ENCODE assay signal across 16 cellular contexts in the genomic region with DNA sequence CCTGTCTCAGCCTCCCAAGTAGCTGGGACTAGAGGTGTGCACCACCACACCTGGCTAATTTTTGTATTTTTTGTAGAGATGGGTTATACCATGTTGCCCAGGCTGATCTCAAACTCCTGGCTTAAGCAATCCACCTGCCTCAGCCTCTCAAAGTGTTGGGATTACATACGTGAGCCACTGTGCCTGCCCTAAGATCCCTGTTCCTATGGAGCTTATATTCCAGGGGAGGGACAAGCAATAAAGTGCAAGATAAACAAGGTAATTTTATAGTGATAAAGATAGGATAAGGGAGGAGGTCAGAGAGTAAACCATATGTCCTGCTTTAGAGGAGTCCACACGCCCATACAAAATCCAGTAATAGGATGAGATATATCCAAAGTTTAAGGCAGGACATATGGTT.
DNase-seq lines count a peak whose midpoint lies in the region; ATAC-seq and TF ChIP-seq lines count a peak whose summit lies in the region.
"Had no signal": no experiment of that assay in that cellular context is flagged by ENCODE, and none has a peak within 500 bp of the region (broad histone marks: within the 10 kb centered on the region; RNA-seq: fewer than 3 reads in every experiment).

No MANE protein-coding gene starts in this region.

- H3K4me3 ChIP-seq in right atrium auricular region = no peak overlapping the region
- no peak overlapping the region for H3K4me3 ChIP-seq in colonic mucosa
- no peak overlapping the region for H3K4me3 ChIP-seq in trophoblast cell (ENCODE audit: low read depth, low read length)
- no peak overlapping the region for H3K4me3 ChIP-seq in aorta (ENCODE audit: low read length in 2 of 2)
- no peak overlapping the region for H3K4me3 ChIP-seq in effector memory CD4-positive, alpha-beta T cell (ENCODE audit: insufficient read depth, low read depth, low read length, poor library complexity, severe bottlenecking)
- H3K4me3 ChIP-seq: A549, GM23248 had no signal

- TF ChIP-seq CTCF in right atrium auricular region (IDR thresholded peaks at IDR 0.05) = no peak
- TF ChIP-seq CTCF in colonic mucosa (IDR thresholded peaks at IDR 0.05) = no peak

- H3K27ac ChIP-seq in right atrium auricular region (peak overlapping the region; percentile 83 to 94), colonic mucosa (peak overlapping the region; percentile 67), trophoblast cell (ENCODE audit: low read depth, low read length) (peak overlapping the region; percentile 55), aorta (ENCODE audit: low read depth in 1 of 2, low read length in 2 of 2) (peak overlapping the region; percentile 8 to 14)
- no peak overlapping the region for H3K27ac ChIP-seq in effector memory CD4-positive, alpha-beta T cell (ENCODE audit: insufficient read depth, low read length, poor library complexity, severe bottlenecking)
- H3K27ac ChIP-seq: A549, GM23248 had no signal

- no peak overlapping the region for H2AK5ac ChIP-seq in trophoblast cell (ENCODE audit: low read length)

- no peaks in the 10 kb centered on the region for H3K79me2 ChIP-seq in trophoblast cell (ENCODE audit: control insufficient read depth, insufficient read depth, low read length, poor library complexity)

- H3K23ac ChIP-seq in trophoblast cell (ENCODE audit: low read length) = no peak overlapping the region

- H2BK120ac ChIP-seq in trophoblast cell (ENCODE audit: insufficient read depth, low read length, poor library complexity) = peak overlapping the region; percentile 27

- no peak overlapping the region for H3K18ac ChIP-seq in trophoblast cell (ENCODE audit: low read length)

- H4K8ac ChIP-seq in trophoblast cell (ENCODE audit: low read depth, low read length) = no peak overlapping the region

- H3K79me1 ChIP-seq in trophoblast cell (ENCODE audit: low read length) = peaks cover 10% of the 10 kb centered on the region

- peak overlapping the region; percentile 56 for H2BK12ac ChIP-seq in trophoblast cell (ENCODE audit: low read length)

- H3K14ac ChIP-seq in trophoblast cell (ENCODE audit: low read length) = peak overlapping the region; percentile 6

- H3K4me1 ChIP-seq in right atrium auricular region = peaks cover 0 to 52% of the 10 kb centered on the region in 2 donors
- H3K4me1 ChIP-seq in colonic mucosa = no peaks in the 10 kb centered on the region
- peaks cover 5 to 8% of the 10 kb centered on the region in 2 experiments for H3K4me1 ChIP-seq in trophoblast cell (ENCODE audit: control insufficient read depth in 1 of 2, insufficient read depth in 2 of 2, low read length in 2 of 2)
- peaks cover 3 to 7% of the 10 kb centered on the region in 2 donors for H3K4me1 ChIP-seq in aorta (ENCODE audit: control insufficient read depth in 1 of 2, insufficient read depth in 2 of 2, low read length in 2 of 2)
- H3K4me1 ChIP-seq in effector memory CD4-positive, alpha-beta T cell (ENCODE audit: control insufficient read depth, insufficient read depth, low read length, poor library complexity, severe bottlenecking) = no peaks in the 10 kb centered on the region
- H3K4me1 ChIP-seq: A549 had no signal

- peak overlapping the region; percentile 70 for H4K91ac ChIP-seq in trophoblast cell (ENCODE audit: low read depth, low read length)

- no peak overlapping the region for H4K12ac ChIP-seq in trophoblast cell (ENCODE audit: low read depth, low read length)

- peak overlapping the region; percentile 24 for H2BK5ac ChIP-seq in trophoblast cell (ENCODE audit: low read depth, low read length, poor library complexity)

- no peak overlapping the region for H3K9ac ChIP-seq in colonic mucosa (ENCODE audit: low read depth in 2 of 2, low read length in 2 of 2)
- no peak overlapping the region for H3K9ac ChIP-seq in trophoblast cell (ENCODE audit: low read length)
- H3K9ac ChIP-seq: GM23248 had no signal

- intact Hi-C loops in Right ventricle myocardium inferior (cut with DNase I) = loop anchor here (5.0 kb wide), 1 partner anchor 114 kb away; the partner anchor contains the start of gene PDCD4
- intact Hi-C loops in colonic mucosa (cut with DNase I) = no loop called here
- intact Hi-C loops in aorta (cut with DNase I) = no loop called here

- ATAC-seq in Right ventricle myocardium inferior = no peak
- no peak for ATAC-seq in aorta (ENCODE audit: low FRiP score)
- ATAC-seq in HG02938 (IDR thresholded peaks at IDR 0.05; ENCODE audit: unreplicated experiment) = no peak
- ATAC-seq: A549 had no signal

- no peak overlapping the region for H3K4ac ChIP-seq in trophoblast cell (ENCODE audit: low read depth, low read length)

- no peaks in the 10 kb centered on the region for H3K27me3 ChIP-seq in right atrium auricular region
- no peaks in the 10 kb centered on the region for H3K27me3 ChIP-seq in colonic mucosa
- H3K27me3 ChIP-seq in trophoblast cell (ENCODE audit: insufficient read depth, low read length) = no peaks in the 10 kb centered on the region
- peaks cover 0 to 1% of the 10 kb centered on the region in 2 donors for H3K27me3 ChIP-seq in aorta (ENCODE audit: control insufficient read depth in 1 of 2, insufficient read depth in 2 of 2, low read length in 1 of 2)
- no peaks in the 10 kb centered on the region for H3K27me3 ChIP-seq in effector memory CD4-positive, alpha-beta T cell (replicated peaks; ENCODE audit: control insufficient read depth, insufficient read depth, low read length, poor library complexity, severe bottlenecking)

- H2AFZ ChIP-seq in trophoblast cell (ENCODE audit: insufficient read depth, low read length, poor library complexity) = no peak overlapping the region
- H2AFZ ChIP-seq: GM23248 had no signal

- H3K9me3 ChIP-seq in right atrium auricular region = no peaks in the 10 kb centered on the region
- no peaks in the 10 kb centered on the region for H3K9me3 ChIP-seq in colonic mucosa
- H3K9me3 ChIP-seq in trophoblast cell (ENCODE audit: insufficient read depth, low read depth, low read length) = no peaks in the 10 kb centered on the region
- no peaks in the 10 kb centered on the region for H3K9me3 ChIP-seq in aorta (ENCODE audit: control insufficient read depth, low read length)
- H3K9me3 ChIP-seq in effector memory CD4-positive, alpha-beta T cell (ENCODE audit: control insufficient read depth, low read length) = no peaks in the 10 kb centered on the region
- H3K9me3 ChIP-seq: A549 had no signal

- WGBS in trophoblast cell (ENCODE audit: extremely low coverage, insufficient coverage, insufficient read length) = no CpG with 5 or more reads among the region's 2 CpGs
- WGBS in aorta, 2 donors = 89 to 93% methylated on average over 2 of the region's 2 CpGs

- no peak for DNase-seq in right atrium auricular region (ENCODE audit: low spot score)
- DNase-seq in Right ventricle myocardium inferior (ENCODE audit: missing footprints) = no peak
- DNase-seq in colonic mucosa = peak; percentile 51
- no peak for DNase-seq in trophoblast cell
- no peak for DNase-seq in aorta
- DNase-seq in kidney glomerular epithelial cell (lab: John Stamatoyannopoulos, UW) = no peak
- no peak for DNase-seq in effector memory CD4-positive, alpha-beta T cell
- DNase-seq: DND-41; NCI-H187 treated with DMSO at 0.1 percent for 48 hours; NCI-H526 treated with DMSO at 0.1 percent for 48 hours; NK-92 treated with Interleukin-12 subunit alpha and Interleukin-12 subunit beta, amount 100 ng/mL, for 24 hours; OCI-M1; RPMI8226 had no signal

- H3K36me3 ChIP-seq in right atrium auricular region (no peaks in the 10 kb centered on the region), colonic mucosa (no peaks in the 10 kb centered on the region), trophoblast cell (ENCODE audit: control insufficient read depth in 1 of 2, insufficient read depth in 2 of 2, low read length in 2 of 2) (no peaks in the 10 kb centered on the region), aorta (ENCODE audit: control insufficient read depth in 1 of 2, insufficient read depth in 2 of 2, low read length in 1 of 2) (no peaks in the 10 kb centered on the region)
- H3K36me3 ChIP-seq in effector memory CD4-positive, alpha-beta T cell (ENCODE audit: control insufficient read depth, insufficient read depth, low read length) = no peaks in the 10 kb centered on the region

- no peak overlapping the region for H3K4me2 ChIP-seq in trophoblast cell (ENCODE audit: low read length)
- H3K4me2 ChIP-seq: A549 had no signal
